ENCODE assay signal across 20 cellular contexts in genomic region chr9:128792978-128793686, GRCh38.
"Had no signal": no experiment of that assay in that cellular context is flagged by ENCODE, and none has a peak within 500 bp of the region (broad histone marks: within the 10 kb centered on the region; RNA-seq: fewer than 3 reads in every experiment).

No MANE protein-coding gene starts in this region.

- ATAC-seq: gastrocnemius medialis; heart right ventricle; naive thymus-derived CD4-positive, alpha-beta T cell; psoas muscle; upper lobe of right lung had no signal

- H3K27me3 Mint-ChIP-seq: activated CD4-positive, alpha-beta T cell treated with anti-CD3 and anti-CD28 coated beads, Interleukin-2, amount 10 ng/mL, durations not matched to agents 24 days and 14 days; naive thymus-derived CD4-positive, alpha-beta T cell had no signal

- H3K27me3 ChIP-seq: dorsolateral prefrontal cortex, gastrocnemius medialis, heart right ventricle, upper lobe of right lung had no signal

- H3K9me3 ChIP-seq: gastrocnemius medialis, heart right ventricle, left ventricle myocardium inferior, psoas muscle, SK-N-SH, upper lobe of right lung had no signal

- H3K4me3 Mint-ChIP-seq: activated CD4-positive, alpha-beta T cell treated with anti-CD3 and anti-CD28 coated beads, Interleukin-2, amount 10 ng/mL, durations not matched to agents 24 days and 14 days; brain; naive thymus-derived CD4-positive, alpha-beta T cell had no signal

- DNase-seq: activated CD4-positive, alpha-beta T cell treated with anti-CD3 and anti-CD28 coated beads, Interleukin-2, amount 10 ng/mL, durations not matched to agents 24 days and 14 days; activated CD4-positive, CD25-positive, alpha-beta regulatory T cell; activated naive CD4-positive, alpha-beta T cell treated with Interleukin-2 at 50 U/mL for 16 hours; amygdala; caudate nucleus; dorsolateral prefrontal cortex; gastrocnemius medialis; heart right ventricle; left ventricle myocardium inferior; naive thymus-derived CD4-positive, alpha-beta T cell; psoas muscle; right cardiac atrium; SK-N-SH; stimulated activated CD4-positive, alpha-beta T cell treated with anti-CD3 and anti-CD28 coated beads, Interleukin-15, amount 100 ng/mL, for 24 hours; stimulated activated CD4-positive, alpha-beta T cell treated with anti-CD3 and anti-CD28 coated beads, Interleukin-2, amount 100 ng/mL, for 48 hours; T1000; upper lobe of right lung had no signal

- H3K27ac ChIP-seq: dorsolateral prefrontal cortex, gastrocnemius medialis, heart right ventricle, left ventricle myocardium inferior, psoas muscle, skin epidermis, upper lobe of right lung had no signal

- H3K9me3 Mint-ChIP-seq: activated CD4-positive, alpha-beta T cell treated with anti-CD3 and anti-CD28 coated beads, Interleukin-2, amount 10 ng/mL, durations not matched to agents 24 days and 14 days; activated T-helper 2 cell treated with anti-CD3 and anti-CD28 coated beads, Interferon-gamma antibody, Interleukin-2, Interleukin-4, amounts not matched to agents 10 μg/mL and 5 μg/mL and 100 μg/mL, durations not matched to agents 14 hours and 24 hours and 36 hours; brain; naive thymus-derived CD4-positive, alpha-beta T cell had no signal

- H3K27ac Mint-ChIP-seq: activated CD4-positive, alpha-beta T cell treated with anti-CD3 and anti-CD28 coated beads, Interleukin-2, amount 10 ng/mL, durations not matched to agents 24 days and 14 days had no signal

- H3K4me3 ChIP-seq: dorsolateral prefrontal cortex, gastrocnemius medialis, heart right ventricle, left ventricle myocardium inferior, psoas muscle, skin epidermis, upper lobe of right lung had no signal
